In the genomic region with DNA sequence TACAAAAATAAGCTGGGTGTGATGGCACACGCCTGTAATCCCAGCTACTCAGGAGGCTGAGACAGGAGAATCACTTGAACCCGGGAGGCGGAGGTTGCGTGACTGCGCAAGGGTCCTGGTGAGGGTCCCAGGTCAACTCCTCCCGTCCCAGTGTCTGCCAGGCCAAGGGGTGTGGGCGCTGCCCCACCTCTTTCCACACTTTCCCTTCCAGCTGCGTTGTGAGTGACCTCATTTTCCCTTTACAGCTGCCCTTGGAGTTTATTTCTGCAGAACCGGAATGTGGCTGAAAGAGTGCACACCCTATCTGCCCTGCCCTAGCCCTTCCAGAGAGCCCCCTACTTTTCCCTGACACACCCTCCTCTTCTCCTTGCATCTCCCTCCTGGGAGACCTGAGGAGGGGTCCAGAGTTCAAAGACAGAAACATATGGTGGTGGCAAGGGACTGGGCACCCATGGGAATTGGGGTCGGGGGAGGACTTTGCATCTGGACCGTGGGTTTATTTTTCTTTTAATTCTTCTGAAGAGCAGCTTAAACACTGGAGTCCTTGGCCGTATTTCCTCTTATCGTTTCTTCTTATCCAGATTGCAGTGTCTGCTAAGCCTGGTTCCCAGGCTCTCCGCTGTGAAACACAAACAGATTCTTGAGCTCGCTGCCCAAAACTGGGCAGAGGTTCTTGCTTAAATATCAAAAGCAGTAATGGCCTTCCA, we compare ENCODE assay signal across 15 cellular contexts. TPM values are rescaled to one million over a fixed set of nuclear protein-coding genes. Genes with fewer than 3 reads are reported as not detected.
DNase-seq lines count a peak whose midpoint lies in the region; ATAC-seq and TF ChIP-seq lines count a peak whose summit lies in the region.
"Had no signal": no experiment of that assay in that cellular context is flagged by ENCODE, and none has a peak within 500 bp of the region (broad histone marks: within the 10 kb centered on the region; RNA-seq: fewer than 3 reads in every experiment).

No MANE protein-coding gene starts in this region.

- no peak overlapping the region for H3K4me3 Mint-ChIP-seq in natural killer cell
- H3K4me3 Mint-ChIP-seq: activated T-helper 1 cell treated with anti-CD3 and anti-CD28 coated beads, Interleukin-12 subunit alpha, Interleukin-12 subunit beta, Interleukin-2, Interleukin-4 antibody, amounts not matched to agents 30 ng/mL and 10 ng/mL and 1 ng/mL, durations not matched to agents 14 hours and 24 hours and 36 hours had no signal

- peaks cover 13 to 15% of the 10 kb centered on the region in 2 donors for H3K4me1 Mint-ChIP-seq in natural killer cell

- H3K27me3 ChIP-seq in BLaER1: no peaks in the 10 kb centered on the region
- H3K27me3 ChIP-seq in ascending aorta: no peaks in the 10 kb centered on the region
- no peaks in the 10 kb centered on the region for H3K27me3 ChIP-seq in ovary
- H3K27me3 ChIP-seq: thyroid gland had no signal

- peaks cover 21% of the 10 kb centered on the region; the same call in 1 of the 2 replicates for H4K20me1 ChIP-seq in BLaER1

- intact Hi-C loops in ascending aorta (cut with DNase I): no loop called here
- intact Hi-C loops in left ventricle myocardium superior (cut with micrococcal nuclease): no loop called here
- intact Hi-C loops in ovary (cut with DNase I): no loop called here
- intact Hi-C loops in natural killer cell (cut with micrococcal nuclease): no loop called here

- peaks cover 0 to 13% of the 10 kb centered on the region in 2 donors for H3K27me3 Mint-ChIP-seq in natural killer cell (ENCODE audit: low read depth in 2 of 2)

- ATAC-seq in left ventricle myocardium superior (peak; percentile 62), HG03565 (IDR thresholded peaks at IDR 0.05; ENCODE audit: unreplicated experiment) (no peak), natural killer cell (no peak), GM21423 (IDR thresholded peaks at IDR 0.05; ENCODE audit: unreplicated experiment) (no peak)
- ATAC-seq: HepG2 had no signal

- H3K9ac ChIP-seq in BLaER1: peak overlapping the region; percentile 29; the same call in 1 of the 2 replicates

- TF ChIP-seq CTCF in ascending aorta (IDR thresholded peaks at IDR 0.05): no peak
- no peak for TF ChIP-seq CTCF in ovary (IDR thresholded peaks at IDR 0.05)
- no peak for TF ChIP-seq CTCF in natural killer cell (IDR thresholded peaks at IDR 0.05)

- H3K4me3 ChIP-seq in BLaER1 (no peak overlapping the region), ascending aorta (peak overlapping the region in 1 of 2 donors; percentile 22), ovary (no peak overlapping the region)
- H3K4me3 ChIP-seq: psoas muscle, thyroid gland had no signal

- H3K36me3 Mint-ChIP-seq in natural killer cell: no peaks in the 10 kb centered on the region
- H3K36me3 Mint-ChIP-seq: CD8-positive, alpha-beta memory T cell had no signal

- peaks cover 15% of the 10 kb centered on the region; the same call in 1 of the 2 replicates for H3K36me3 ChIP-seq in BLaER1
- H3K36me3 ChIP-seq in ascending aorta: no peaks in the 10 kb centered on the region
- no peaks in the 10 kb centered on the region for H3K36me3 ChIP-seq in ovary
- H3K36me3 ChIP-seq: thyroid gland had no signal

- TF ChIP-seq POLR2A in ovary (IDR thresholded peaks at IDR 0.05): no peak

- H3K4me1 ChIP-seq in BLaER1 (peaks cover 43% of the 10 kb centered on the region), ascending aorta (peaks cover 5 to 19% of the 10 kb centered on the region in 2 donors), ovary (ENCODE audit: insufficient read depth) (peaks cover 15% of the 10 kb centered on the region)

- peak in 1 of 2 donors; percentile 4 for DNase-seq in ascending aorta (ENCODE audit: low spot score in 2 of 2)
- DNase-seq in left ventricle myocardium superior: peak; percentile 56
- peak in 1 of 5 donors; percentile 57 for DNase-seq in ovary
- no peak for DNase-seq in natural killer cell
- no peak for DNase-seq in NCI-H510A treated with DMSO at 0.1 percent for 48 hours (lab: John Stamatoyannopoulos, UW)
- DNase-seq: CD8-positive, alpha-beta memory T cell; NK-92 treated with Interleukin-12 subunit alpha and Interleukin-12 subunit beta, amount 100 ng/mL, for 24 hours; psoas muscle; T-helper 9 cell; thyroid gland had no signal

- H3K27ac ChIP-seq in BLaER1: peak overlapping the region; percentile 41; the same call in 1 of the 2 replicates
- peak overlapping the region; percentile 75 to 82 for H3K27ac ChIP-seq in ascending aorta
- H3K27ac ChIP-seq in ovary: peak overlapping the region; percentile 18 to 54
- H3K27ac ChIP-seq: psoas muscle, thyroid gland had no signal

- H3K9me3 ChIP-seq in BLaER1 (no peaks in the 10 kb centered on the region), ascending aorta (no peaks in the 10 kb centered on the region), ovary (no peaks in the 10 kb centered on the region)
- H3K9me3 ChIP-seq: psoas muscle, thyroid gland had no signal

- TF ChIP-seq EP300 in ovary (IDR thresholded peaks at IDR 0.05): no peak

- 16 to 30% (median 24%) methylated on average over 15 of the region's 15 CpGs for WGBS in ovary, 3 donors

- H3K9me3 Mint-ChIP-seq in natural killer cell: no peaks in the 10 kb centered on the region
- H3K9me3 Mint-ChIP-seq: activated T-helper 1 cell treated with anti-CD3 and anti-CD28 coated beads, Interleukin-12 subunit alpha, Interleukin-12 subunit beta, Interleukin-2, Interleukin-4 antibody, amounts not matched to agents 30 ng/mL and 10 ng/mL and 1 ng/mL, durations not matched to agents 14 hours and 24 hours and 36 hours; CD8-positive, alpha-beta memory T cell had no signal

- H3K27ac Mint-ChIP-seq in natural killer cell: no peak overlapping the region
- H3K27ac Mint-ChIP-seq: activated T-helper 1 cell treated with anti-CD3 and anti-CD28 coated beads, Interleukin-12 subunit alpha, Interleukin-12 subunit beta, Interleukin-2, Interleukin-4 antibody, amounts not matched to agents 30 ng/mL and 10 ng/mL and 1 ng/mL, durations not matched to agents 14 hours and 24 hours and 36 hours; CD8-positive, alpha-beta memory T cell had no signal

- peak overlapping the region; percentile 63 for H3K4me2 ChIP-seq in BLaER1

RNA-seq across cellular contexts. Expression of a gene that starts 20.9 kb away (rescaled TPM):
- total RNA-seq in ascending aorta: 147 TPM
- total RNA-seq in left ventricle myocardium superior: 18.1 TPM
- total RNA-seq in ovary: 100 to 1,000 TPM in 4 of 7 donors, 10 to 100 TPM in 3; 39.2 to 134 (median 111) TPM
- 10 to 100 TPM; 12.9 to 74.2 TPM for polyA plus RNA-seq in ovary
- under 1 TPM; 0.23 to 0.54 (median 0.50) TPM for total RNA-seq in natural killer cell
- total RNA-seq: HepG2 had no signal
- polyA plus RNA-seq: HepG2 had no signal

Comparison
In these comparisons a context has a peak if more than half of its experiments do, and no peak if none do; other contexts are left out.
1. RNA of a gene that starts 20.9 kb away (total RNA-seq): 147 TPM in ascending aorta (single experiment), 39.2 to 134 TPM in ovary and 18.1 TPM in left ventricle myocardium superior (single experiment); 0.23 to 0.54 TPM in natural killer cell; every median in the first group is over 10 times any median in the second.
2. Peak in every context shown above with its lines, with median percentiles within 50 percentile points of each other: H3K27ac ChIP-seq.